ENCODE assay signal across 9 cellular contexts in genomic region chr15:99248000-99248727, GRCh38. TPM values are rescaled to one million over a fixed set of nuclear protein-coding genes. Genes with fewer than 3 reads are reported as not detected.
DNase-seq lines count a peak whose midpoint lies in the region; ATAC-seq and TF ChIP-seq lines count a peak whose summit lies in the region.
"Had no signal": no experiment of that assay in that cellular context is flagged by ENCODE, and none has a peak within 500 bp of the region (broad histone marks: within the 10 kb centered on the region; RNA-seq: fewer than 3 reads in every experiment).

No MANE protein-coding gene starts in this region.

- H4K5ac ChIP-seq in mesendoderm (ENCODE audit: low read length), result no peak overlapping the region

- ATAC-seq in heart right ventricle (no peak), Right ventricle myocardium superior (ENCODE audit: poor library complexity) (no peak), HG03342 (IDR thresholded peaks at IDR 0.05; ENCODE audit: unreplicated experiment) (no peak)

- H3K4me1 ChIP-seq in heart right ventricle (peaks cover 4 to 50% (median 26%) of the 10 kb centered on the region in 9 donors), mesendoderm (ENCODE audit: control insufficient read depth, low read depth, low read length) (peaks cover 2% of the 10 kb centered on the region)

- H3K36me3 ChIP-seq in heart right ventricle, result peaks cover 0 to 15% (median 0%) of the 10 kb centered on the region in 9 donors
- no peaks in the 10 kb centered on the region for H3K36me3 ChIP-seq in brain microvascular endothelial cell (replicated peaks)
- no peaks in the 10 kb centered on the region for H3K36me3 ChIP-seq in mesendoderm (ENCODE audit: control insufficient read depth, insufficient read depth, low read length)

- H3K4me3 ChIP-seq in heart right ventricle (peak overlapping the region in 9 of 10 donors; percentile 75 to 88 (median 80)), brain microvascular endothelial cell (ENCODE audit: low read depth, low read length) (peak overlapping the region; percentile 83), mesendoderm (ENCODE audit: low read length) (peak overlapping the region; percentile 12)

- no peak overlapping the region for H2AK5ac ChIP-seq in mesendoderm (ENCODE audit: low read length)

- TF ChIP-seq CTCF in heart right ventricle (IDR thresholded peaks at IDR 0.05) (no peak), brain microvascular endothelial cell (IDR thresholded peaks at IDR 0.05; ENCODE audit: low read depth, low read length, missing control alignments) (no peak)

- H3K79me1 ChIP-seq in mesendoderm (ENCODE audit: low read length), result peaks cover 4% of the 10 kb centered on the region

- H3K27ac ChIP-seq in heart right ventricle, result peak overlapping the region in 4 of 10 donors; percentile 91 to 94 (median 94)
- no peak overlapping the region for H3K27ac ChIP-seq in brain microvascular endothelial cell
- no peak overlapping the region for H3K27ac ChIP-seq in mesendoderm (ENCODE audit: low read depth, low read length)

- H4K8ac ChIP-seq in mesendoderm (ENCODE audit: low read depth, low read length), result no peak overlapping the region

- DNase-seq in heart right ventricle (no peak), Right ventricle myocardium superior (no peak), brain microvascular endothelial cell (no peak), mesendoderm (no peak), cortex of kidney (lab: John Stamatoyannopoulos, UW) (no peak), AG20443 (ENCODE audit: low spot score) (no peak), T1000 (lab: John Stamatoyannopoulos, UW) (no peak)
- DNase-seq: islet precursor cell had no signal

- no peaks in the 10 kb centered on the region for H3K9me3 ChIP-seq in heart right ventricle

- intact Hi-C loops in heart right ventricle (cut with DNase I), result no loop called here
- intact Hi-C loops in Right ventricle myocardium superior (cut with DNase I), result no loop called here

- no peak overlapping the region for H2BK5ac ChIP-seq in mesendoderm (ENCODE audit: low read length)

- H3K18ac ChIP-seq in mesendoderm (ENCODE audit: low read length), result no peak overlapping the region

- peaks cover 5% of the 10 kb centered on the region for H3K79me2 ChIP-seq in mesendoderm (ENCODE audit: control insufficient read depth, insufficient read depth, low read length)

- H3K27me3 ChIP-seq in heart right ventricle (no peaks in the 10 kb centered on the region), brain microvascular endothelial cell (replicated peaks) (no peaks in the 10 kb centered on the region), mesendoderm (ENCODE audit: insufficient read depth, low read length, poor library complexity) (no peaks in the 10 kb centered on the region)

- peak overlapping the region; percentile 51 for H3K9ac ChIP-seq in mesendoderm (ENCODE audit: low read length)

- H2BK15ac ChIP-seq in mesendoderm (replicated peaks; ENCODE audit: low read depth), result no peak overlapping the region

- in situ Hi-C loops in brain microvascular endothelial cell (cut with HindIII; ENCODE audit: low pct_ligation_motif_present, low sequenced_read_pairs), result no loop called here

- H3K56ac ChIP-seq in mesendoderm (ENCODE audit: low read length), result peak overlapping the region; percentile 57

- WGBS in heart right ventricle, 2 donors, result 76 to 82% methylated on average over 7 of the region's 7 CpGs
- no CpG with 5 or more reads among the region's 7 CpGs for WGBS in mesendoderm (ENCODE audit: extremely low coverage, insufficient coverage, low lambda C conversion rate)

- peak overlapping the region; percentile 67 for H3K4me2 ChIP-seq in mesendoderm (ENCODE audit: low read length)

- no peak overlapping the region for H3K4ac ChIP-seq in mesendoderm (ENCODE audit: low read depth, low read length)

- no peak overlapping the region for H2BK120ac ChIP-seq in mesendoderm (ENCODE audit: low read depth, low read length)

- no peak overlapping the region for H3K23ac ChIP-seq in mesendoderm (ENCODE audit: low read length)

RNA-seq across cellular contexts. Expression of gene TTC23, which starts 1.2 kb away (rescaled TPM):
- total RNA-seq in heart right ventricle (10 to 100 TPM in 7 of 10 donors, 1 to 10 TPM in 3; 7.3 to 16.9 (median 11.8) TPM), Right ventricle myocardium superior (8.7 TPM)
- 1 to 10 TPM; 6.0 to 8.1 TPM for polyA plus RNA-seq in heart right ventricle
- polyA plus RNA-seq in mesendoderm (2013, experiment 1 of 2), result 12.7 TPM
- polyA plus RNA-seq in mesendoderm (2013, experiment 2 of 2), result 12.5 TPM

RNA-seq across cellular contexts. Expression of gene LRRC28, which starts 3.1 kb away (rescaled TPM):
- total RNA-seq in heart right ventricle, result 10 to 100 TPM; 18.5 to 31.9 (median 23.3) TPM
- 10 to 100 TPM in 1 of 2 donors, 1 to 10 TPM in 1; 3.0 to 11.4 TPM for polyA plus RNA-seq in heart right ventricle
- total RNA-seq in Right ventricle myocardium superior, result 21.7 TPM
- polyA plus RNA-seq in mesendoderm (2013, experiment 1 of 2), result 9.8 TPM
- 11.6 TPM for polyA plus RNA-seq in mesendoderm (2013, experiment 2 of 2)

Comparison
In these comparisons a context has a peak if more than half of its experiments do, and no peak if none do; other contexts are left out.
1. H3K4me3 ChIP-seq: peak in every context shown above with its lines; median percentile 83 in brain microvascular endothelial cell; 80 in heart right ventricle; 12 in mesendoderm.